11 cellular contexts compared by ENCODE assay signal in genomic region chr2:143717053-143717452, GRCh38.
DNase-seq lines count a peak whose midpoint lies in the region; ATAC-seq and TF ChIP-seq lines count a peak whose summit lies in the region.
"Had no signal": no experiment of that assay in that cellular context is flagged by ENCODE, and none has a peak within 500 bp of the region (broad histone marks: within the 10 kb centered on the region; RNA-seq: fewer than 3 reads in every experiment).

No MANE protein-coding gene starts in this region.

- peak overlapping the region; percentile 84 for H2AFZ ChIP-seq in osteoblast (ENCODE audit: low read length)

- H3K4me3 ChIP-seq in right cardiac atrium (ENCODE audit: low read length) (peak overlapping the region; percentile 31), right atrium auricular region (peak overlapping the region in 1 of 2 donors; percentile 25), brain microvascular endothelial cell (ENCODE audit: low read depth, low read length) (peak overlapping the region; percentile 1), osteoblast (ENCODE audit: insufficient read depth, low read length) (peak overlapping the region; percentile 58)

- intact Hi-C loops in right cardiac atrium (cut with DNase I) = no loop called here

- H3K36me3 ChIP-seq in right atrium auricular region (no peaks in the 10 kb centered on the region), brain microvascular endothelial cell (replicated peaks) (no peaks in the 10 kb centered on the region), osteoblast (ENCODE audit: insufficient read depth, low read length) (no peaks in the 10 kb centered on the region)

- no peaks in the 10 kb centered on the region for H4K20me1 ChIP-seq in osteoblast (ENCODE audit: insufficient read depth, low read length)

- in situ Hi-C loops in brain microvascular endothelial cell (cut with HindIII; ENCODE audit: low pct_ligation_motif_present, low sequenced_read_pairs) = no loop called here

- no peak for TF ChIP-seq CTCF in right atrium auricular region (IDR thresholded peaks at IDR 0.05)
- no peak for TF ChIP-seq CTCF in brain microvascular endothelial cell (IDR thresholded peaks at IDR 0.05; ENCODE audit: low read depth, low read length, missing control alignments)
- no peak for TF ChIP-seq CTCF in osteoblast (IDR thresholded peaks at IDR 0.05; ENCODE audit: extremely low read depth, low read depth, low read length)

- H3K9me3 ChIP-seq in right cardiac atrium (ENCODE audit: control insufficient read depth, low read length) (no peaks in the 10 kb centered on the region), right atrium auricular region (no peaks in the 10 kb centered on the region), osteoblast (ENCODE audit: low read depth, low read length) (no peaks in the 10 kb centered on the region)

- no peaks in the 10 kb centered on the region for H3K27me3 ChIP-seq in right cardiac atrium (ENCODE audit: control insufficient read depth, insufficient read depth)
- no peaks in the 10 kb centered on the region for H3K27me3 ChIP-seq in right atrium auricular region
- no peaks in the 10 kb centered on the region for H3K27me3 ChIP-seq in brain microvascular endothelial cell (replicated peaks)
- H3K27me3 ChIP-seq in osteoblast (ENCODE audit: insufficient read depth, low read length) = no peaks in the 10 kb centered on the region

- H3K4me1 ChIP-seq in right cardiac atrium (ENCODE audit: control insufficient read depth, insufficient read depth, low read length) = no peaks in the 10 kb centered on the region
- H3K4me1 ChIP-seq in right atrium auricular region = peaks cover 0 to 14% of the 10 kb centered on the region in 2 donors
- peaks cover 11% of the 10 kb centered on the region for H3K4me1 ChIP-seq in osteoblast (ENCODE audit: insufficient read depth, low read length)

- WGBS in right cardiac atrium = 17% methylated on average over 6 of the region's 6 CpGs

- DNase-seq in right cardiac atrium (peak; percentile 18 to 53 (median 33)), right atrium auricular region (ENCODE audit: low spot score) (no peak), brain microvascular endothelial cell (no peak), osteoblast (ENCODE audit: insufficient read length, low spot score, missing footprints) (no peak), GM19240 (ENCODE audit: insufficient read length, low spot score) (no peak), NCI-H82 (lab: John Stamatoyannopoulos, UW) (no peak)
- DNase-seq in activated naive CD4-positive, alpha-beta T cell treated with anti-CD3 and anti-CD28 coated beads, Interleukin-2, amount 50 U/mL, for 16 hours = no peak
- DNase-seq: kidney glomerular epithelial cell, natural killer cell, SW 1271 had no signal

- H3K79me2 ChIP-seq in osteoblast (ENCODE audit: insufficient read depth, low read length) = no peaks in the 10 kb centered on the region

- H3K4me2 ChIP-seq in osteoblast (ENCODE audit: insufficient read depth, low read length) = peak overlapping the region; percentile 81

- ATAC-seq in right cardiac atrium (peak in 1 of 2 donors; percentile 40), GM21576 (IDR thresholded peaks at IDR 0.05; ENCODE audit: unreplicated experiment) (no peak)
- ATAC-seq: natural killer cell had no signal

- H3K27ac ChIP-seq in right cardiac atrium (ENCODE audit: low read length) = no peak overlapping the region
- H3K27ac ChIP-seq in right atrium auricular region = no peak overlapping the region
- no peak overlapping the region for H3K27ac ChIP-seq in brain microvascular endothelial cell
- no peak overlapping the region for H3K27ac ChIP-seq in osteoblast (ENCODE audit: low read depth, low read length)

Comparison
In these comparisons a context has a peak if more than half of its experiments do, and no peak if none do; other contexts are left out.
1. DNase-seq: peak in right cardiac atrium (3 of 3); none in right atrium auricular region (single experiment), brain microvascular endothelial cell (single experiment), osteoblast (single experiment), activated naive CD4-positive, alpha-beta T cell treated with anti-CD3 and anti-CD28 coated beads, Interleukin-2, amount 50 U/mL, for 16 hours (single experiment), GM19240 (single experiment) and NCI-H82 (single experiment).